Comparison of ENCODE assay signal across 21 cellular contexts in genomic region chr21:41418393-41418792, GRCh38. TPM values are rescaled to one million over a fixed set of nuclear protein-coding genes. Genes with fewer than 3 reads are reported as not detected.
DNase-seq lines count a peak whose midpoint lies in the region; ATAC-seq, FAIRE-seq and TF ChIP-seq lines count a peak whose summit lies in the region.
"Had no signal": no experiment of that assay in that cellular context is flagged by ENCODE, and none has a peak within 500 bp of the region (broad histone marks: within the 10 kb centered on the region; RNA-seq: fewer than 3 reads in every experiment).

No MANE protein-coding gene starts in this region.

- H3K4me3 Mint-ChIP-seq in stimulated activated naive CD8-positive, alpha-beta T cell treated with anti-CD3 and anti-CD28 coated beads, Interleukin-15, Interleukin-2, amounts not matched to agents 100 ng/mL and 50 ng/mL, for 24 hours: no peak overlapping the region
- H3K4me3 Mint-ChIP-seq in activated CD4-positive, alpha-beta memory T cell treated with anti-CD3 and anti-CD28 coated beads, Interleukin-2, amount 10 ng/mL, durations not matched to agents 7 days and 5 days: no peak overlapping the region
- H3K4me3 Mint-ChIP-seq in naive B cell: peak overlapping the region in 1 of 8 donors; percentile 4

- no peak for TF ChIP-seq POLR2A in GM12892 (IDR thresholded peaks at IDR 0.05; ENCODE audit: low read depth, low read length)

- H3K4me1 Mint-ChIP-seq in stimulated activated naive CD8-positive, alpha-beta T cell treated with anti-CD3 and anti-CD28 coated beads, Interleukin-15, Interleukin-2, amounts not matched to agents 100 ng/mL and 50 ng/mL, for 24 hours (ENCODE audit: low read depth): peaks cover 25% of the 10 kb centered on the region
- H3K4me1 Mint-ChIP-seq in activated CD4-positive, alpha-beta memory T cell treated with anti-CD3 and anti-CD28 coated beads, Interleukin-2, amount 10 ng/mL, durations not matched to agents 7 days and 5 days: peaks cover 42% of the 10 kb centered on the region
- peaks cover 32 to 48% (median 40%) of the 10 kb centered on the region in 3 donors for H3K4me1 Mint-ChIP-seq in naive B cell

- no peaks in the 10 kb centered on the region for H3K27me3 Mint-ChIP-seq in stimulated activated naive CD8-positive, alpha-beta T cell treated with anti-CD3 and anti-CD28 coated beads, Interleukin-15, Interleukin-2, amounts not matched to agents 100 ng/mL and 50 ng/mL, for 24 hours
- peaks cover 28% of the 10 kb centered on the region for H3K27me3 Mint-ChIP-seq in activated CD4-positive, alpha-beta memory T cell treated with anti-CD3 and anti-CD28 coated beads, Interleukin-2, amount 10 ng/mL, durations not matched to agents 7 days and 5 days
- no peaks in the 10 kb centered on the region for H3K27me3 Mint-ChIP-seq in naive B cell

- no peak for FAIRE-seq in GM12892 (lab: Jason Lieb, UNC)
- FAIRE-seq: GM12891, K562 had no signal

- CTCF ChIA-PET in activated CD4-positive, alpha-beta memory T cell treated with anti-CD3 and anti-CD28 coated beads, Interleukin-2, amount 10 ng/mL, durations not matched to agents 7 days and 5 days (lab: Charles Lee): interaction anchor here (0.8 to 1.6 kb wide), 3 partner anchors 8 to 135 kb away, joined by 3 to 5 read pairs (median 3); no protein-coding TSS in a partner anchor

- POLR2A ChIA-PET in activated CD4-positive, alpha-beta memory T cell treated with anti-CD3 and anti-CD28 coated beads, Interleukin-2, amount 10 ng/mL, durations not matched to agents 7 days and 5 days (lab: Charles Lee): interaction anchor here (0.8 to 2.4 kb wide), 6 partner anchors 8 to 56 kb away, joined by 3 to 17 read pairs (median 5); partner anchors contain the start of genes MX1 and MX2

- no peak for DNase-seq in stimulated activated naive CD8-positive, alpha-beta T cell treated with anti-CD3 and anti-CD28 coated beads, Interleukin-15, Interleukin-2, amounts not matched to agents 100 U/mL and 50 U/mL, for 24 hours
- DNase-seq in activated CD4-positive, alpha-beta memory T cell treated with anti-CD3 and anti-CD28 coated beads, Interleukin-2, amount 10 ng/mL, durations not matched to agents 7 days and 5 days: no peak
- DNase-seq in naive B cell (no peak), GM12892 (ENCODE audit: insufficient read length) (no peak), NCI-H187 (lab: John Stamatoyannopoulos, UW) (no peak), NCI-H1417 (lab: John Stamatoyannopoulos, UW) (no peak)
- DNase-seq: activated CD4-positive, CD25-positive, alpha-beta regulatory T cell; Caco-2; mammary epithelial cell; MG63; NCI-H1436 treated with DMSO at 0.1 percent for 48 hours; NCI-H510A treated with DMSO at 0.1 percent for 48 hours; ovary; Peyer's patch; right cardiac atrium; T-helper 9 cell had no signal

- H3K36me3 Mint-ChIP-seq in stimulated activated naive CD8-positive, alpha-beta T cell treated with anti-CD3 and anti-CD28 coated beads, Interleukin-15, Interleukin-2, amounts not matched to agents 100 ng/mL and 50 ng/mL, for 24 hours (ENCODE audit: low read depth): no peaks in the 10 kb centered on the region
- peaks cover 23% of the 10 kb centered on the region for H3K36me3 Mint-ChIP-seq in activated CD4-positive, alpha-beta memory T cell treated with anti-CD3 and anti-CD28 coated beads, Interleukin-2, amount 10 ng/mL, durations not matched to agents 7 days and 5 days (ENCODE audit: low read depth)
- H3K36me3 Mint-ChIP-seq in naive B cell: peaks cover 0 to 7% of the 10 kb centered on the region in 2 donors
- H3K36me3 Mint-ChIP-seq: brain had no signal

- no peak for ATAC-seq in stimulated activated naive CD8-positive, alpha-beta T cell treated with anti-CD3 and anti-CD28 coated beads, Interleukin-15, Interleukin-2, amounts not matched to agents 100 U/mL and 50 U/mL, for 24 hours
- ATAC-seq in naive B cell (ENCODE audit: low read depth in 2 of 2): no peak
- no peak for ATAC-seq in GM18858 (IDR thresholded peaks at IDR 0.05; ENCODE audit: unreplicated experiment)
- ATAC-seq: K562, right cardiac atrium had no signal

- H3K27ac Mint-ChIP-seq in stimulated activated naive CD8-positive, alpha-beta T cell treated with anti-CD3 and anti-CD28 coated beads, Interleukin-15, Interleukin-2, amounts not matched to agents 100 ng/mL and 50 ng/mL, for 24 hours: peak overlapping the region; percentile 50
- peak overlapping the region; percentile 58 for H3K27ac Mint-ChIP-seq in activated CD4-positive, alpha-beta memory T cell treated with anti-CD3 and anti-CD28 coated beads, Interleukin-2, amount 10 ng/mL, durations not matched to agents 7 days and 5 days
- peak overlapping the region; percentile 27 to 82 (median 70) for H3K27ac Mint-ChIP-seq in naive B cell
- H3K27ac Mint-ChIP-seq: brain had no signal

- H3K9me3 Mint-ChIP-seq in stimulated activated naive CD8-positive, alpha-beta T cell treated with anti-CD3 and anti-CD28 coated beads, Interleukin-15, Interleukin-2, amounts not matched to agents 100 ng/mL and 50 ng/mL, for 24 hours: peaks cover 13% of the 10 kb centered on the region
- peaks cover 12% of the 10 kb centered on the region for H3K9me3 Mint-ChIP-seq in activated CD4-positive, alpha-beta memory T cell treated with anti-CD3 and anti-CD28 coated beads, Interleukin-2, amount 10 ng/mL, durations not matched to agents 7 days and 5 days
- peaks cover 3 to 11% (median 7%) of the 10 kb centered on the region in 7 donors for H3K9me3 Mint-ChIP-seq in naive B cell

RNA-seq across cellular contexts. Expression of gene MX1, which starts 7.6 kb away (rescaled TPM):
- 100 to 1,000 TPM; 682 to 702 TPM for total RNA-seq in activated CD4-positive, alpha-beta memory T cell treated with anti-CD3 and anti-CD28 coated beads, Interleukin-2, amount 10 ng/mL, durations not matched to agents 7 days and 5 days
- 100 to 1,000 TPM in 2 of 6 donors, 10 to 100 TPM in 4; 62.0 to 119 (median 77.7) TPM for polyA plus RNA-seq in naive B cell (ENCODE audit: low read depth in 6 of 6)
- 130 TPM for polyA plus RNA-seq in GM12892 (2012; ENCODE audit: missing spikeins)

RNA-seq across cellular contexts. Expression of gene MX2, which starts 56.6 kb away (rescaled TPM):
- 100 to 1,000 TPM; 167 to 171 TPM for total RNA-seq in activated CD4-positive, alpha-beta memory T cell treated with anti-CD3 and anti-CD28 coated beads, Interleukin-2, amount 10 ng/mL, durations not matched to agents 7 days and 5 days
- polyA plus RNA-seq in naive B cell (ENCODE audit: low read depth in 6 of 6): 10 to 100 TPM; 18.4 to 48.2 (median 40.3) TPM
- polyA plus RNA-seq in GM12892 (2012; ENCODE audit: missing spikeins): 50.1 TPM
- total RNA-seq: mammary epithelial cell had no signal
- polyA plus RNA-seq: mammary epithelial cell had no signal
